In genomic region chr9:128626181-128626580, GRCh38 we compare ENCODE assay signal across 34 cellular contexts. TPM values are rescaled to one million over a fixed set of nuclear protein-coding genes. Genes with fewer than 3 reads are reported as not detected.
DNase-seq lines count a peak whose midpoint lies in the region; ATAC-seq, FAIRE-seq and TF ChIP-seq lines count a peak whose summit lies in the region.
"Had no signal": no experiment of that assay in that cellular context is flagged by ENCODE, and none has a peak within 500 bp of the region (broad histone marks: within the 10 kb centered on the region; RNA-seq: fewer than 3 reads in every experiment).

No MANE protein-coding gene starts in this region.

- TSS peak; percentile 89 for BruUV-seq in endothelial cell of umbilical vein (replicated peaks; lab: Mats Ljungman, UMichigan)

- H3K14ac ChIP-seq in mesenchymal stem cell (ENCODE audit: low read length in 2 of 2), result no peak overlapping the region

- TF ChIP-seq POLR2A in endothelial cell of umbilical vein (IDR thresholded peaks at IDR 0.05; ENCODE audit: low read depth, low read length) (no peak), spleen (IDR thresholded peaks at IDR 0.05) (no peak)

- H2BK120ac ChIP-seq in mesenchymal stem cell (ENCODE audit: low read depth, low read length), result no peak overlapping the region

- H3K27ac Mint-ChIP-seq in T-helper 2 cell treated with Interferon-gamma antibody and Interleukin-4, amounts not matched to agents 5 μg/mL and 100 μg/mL, for 36 hours, result peak overlapping the region; percentile 31
- peak overlapping the region; percentile 8 for H3K27ac Mint-ChIP-seq in activated B cell treated with CpG ODN at 0.5 μM for 24 hours
- H3K27ac Mint-ChIP-seq: natural killer cell; stimulated activated naive CD8-positive, alpha-beta T cell treated with anti-CD3 and anti-CD28 coated beads, Interleukin-15, Interleukin-2, amounts not matched to agents 100 ng/mL and 50 ng/mL, for 24 hours had no signal

- no peak for DNase-seq in T-helper 2 cell treated with Interferon-gamma antibody and Interleukin-4, amounts not matched to agents 5 μg/mL and 100 μg/mL, for 36 hours (ENCODE audit: low spot score)
- no peak for DNase-seq in T-helper 2 cell
- no peak for DNase-seq in activated B cell treated with CpG ODN at 0.5 μM for 24 hours
- DNase-seq in endothelial cell of umbilical vein (ENCODE audit: low read depth, low spot score), result no peak
- peak; percentile 47 for DNase-seq in spleen
- DNase-seq in mesenchymal stem cell, result no peak
- DNase-seq in activated gamma-delta T cell (lab: John Stamatoyannopoulos, UW), result no peak
- no peak for DNase-seq in SKM-1 treated with dmso at 0.1 percent for 144 hours (lab: John Stamatoyannopoulos, UW; ENCODE audit: unreplicated experiment)
- DNase-seq: activated CD4-positive, alpha-beta T cell treated with anti-CD3 and anti-CD28 coated beads, Interleukin-2, amount 50 U/mL, for 48 hours; activated CD4-positive, CD25-positive, alpha-beta regulatory T cell treated with anti-CD3 and anti-CD28 coated beads, Interleukin-2, amount 50 U/mL, for 72 hours; DMS79 treated with DMSO at 0.1 percent for 48 hours; effector memory CD4-positive, alpha-beta T cell; GDM1; HCEC 1CT; heart right ventricle; Karpas-422; kidney glomerular epithelial cell; natural killer cell; NCI-H1436 treated with DMSO at 0.1 percent for 48 hours; NCI-H2081 treated with DMSO at 0.1 percent for 48 hours; NCI-H345; retina; SJCRH30; T-helper 1 cell had no signal

- H3K4me1 ChIP-seq in endothelial cell of umbilical vein (ENCODE audit: control insufficient read depth, extremely low read depth, insufficient read depth, low read length) (no peaks in the 10 kb centered on the region), spleen (peaks cover 0 to 47% (median 27%) of the 10 kb centered on the region in 6 donors), mesenchymal stem cell (ENCODE audit: control insufficient read depth, insufficient read depth, low read depth, low read length) (no peaks in the 10 kb centered on the region)
- H3K4me1 ChIP-seq: SJCRH30 had no signal

- no peaks in the 10 kb centered on the region for H3K27me3 Mint-ChIP-seq in T-helper 2 cell treated with Interferon-gamma antibody and Interleukin-4, amounts not matched to agents 5 μg/mL and 100 μg/mL, for 36 hours (ENCODE audit: low read depth)
- H3K27me3 Mint-ChIP-seq in activated B cell treated with CpG ODN at 0.5 μM for 24 hours, result no peaks in the 10 kb centered on the region
- H3K27me3 Mint-ChIP-seq: stimulated activated naive CD8-positive, alpha-beta T cell treated with anti-CD3 and anti-CD28 coated beads, Interleukin-15, Interleukin-2, amounts not matched to agents 100 ng/mL and 50 ng/mL, for 24 hours had no signal

- no peak overlapping the region for H4K8ac ChIP-seq in mesenchymal stem cell (ENCODE audit: low read length)

- intact Hi-C loops in activated B cell treated with CpG ODN at 0.5 μM for 24 hours (cut with micrococcal nuclease), result no loop called here
- intact Hi-C loops in endothelial cell of umbilical vein (cut with micrococcal nuclease), result no loop called here
- intact Hi-C loops in spleen (cut with DNase I; ENCODE audit: low total_unique reads), result no loop called here

- no peaks in the 10 kb centered on the region for H3K9me1 ChIP-seq in endothelial cell of umbilical vein (replicated peaks; ENCODE audit: control insufficient read depth, extremely low read depth, insufficient read depth, low read length)

- dilution Hi-C loops in endothelial cell of umbilical vein (cut with MboI; ENCODE audit: extremely low pct_ligation_motif_present, low sequenced_read_pairs), result no loop called here

- no peak overlapping the region for H2AFZ ChIP-seq in endothelial cell of umbilical vein (ENCODE audit: low read depth, low read length)
- H2AFZ ChIP-seq in mesenchymal stem cell (ENCODE audit: low read depth, low read length), result no peak overlapping the region

- H3K27me3 ChIP-seq in endothelial cell of umbilical vein (ENCODE audit: control insufficient read depth in 2 of 2, insufficient read depth in 2 of 2, low read length in 2 of 2) (no peaks in the 10 kb centered on the region), spleen (replicated peaks in 1 of 7) (no peaks in the 10 kb centered on the region), mesenchymal stem cell (ENCODE audit: control insufficient read depth in 1 of 2, insufficient read depth in 1 of 2, low read length in 2 of 2) (no peaks in the 10 kb centered on the region)
- H3K27me3 ChIP-seq: heart right ventricle, SJCRH30, vagina had no signal

- TF ChIP-seq CTCF in activated B cell treated with CpG ODN at 0.5 μM for 24 hours (IDR thresholded peaks at IDR 0.05) (no peak), endothelial cell of umbilical vein (IDR thresholded peaks at IDR 0.05; ENCODE audit: extremely low read depth in 1 of 2, insufficient read depth in 1 of 2, low read depth in 1 of 2, low read length in 2 of 2) (no peak), spleen (IDR thresholded peaks at IDR 0.05 in 8 of 11, conservative IDR thresholded peaks at IDR 0.05 in 3 of 11) (no peak)

- 81 to 88% (median 84%) methylated on average over 16 of the region's 16 CpGs for WGBS in spleen, 5 donors
- 90% methylated on average over 16 of the region's 16 CpGs for WGBS in mesenchymal stem cell

- H3K79me2 ChIP-seq in endothelial cell of umbilical vein (ENCODE audit: control insufficient read depth, insufficient read depth, low read length), result no peaks in the 10 kb centered on the region

- no peaks in the 10 kb centered on the region for H3K4me1 Mint-ChIP-seq in T-helper 2 cell treated with Interferon-gamma antibody and Interleukin-4, amounts not matched to agents 5 μg/mL and 100 μg/mL, for 36 hours (ENCODE audit: low read depth)
- H3K4me1 Mint-ChIP-seq in activated B cell treated with CpG ODN at 0.5 μM for 24 hours, result no peaks in the 10 kb centered on the region
- H3K4me1 Mint-ChIP-seq: CD14-positive monocyte, natural killer cell had no signal

- CTCF ChIA-PET in activated B cell treated with CpG ODN at 0.5 μM for 24 hours (lab: Charles Lee), result no interaction called here
- CTCF ChIA-PET in endothelial cell of umbilical vein (lab: Charles Lee), result interaction anchor here (1.7 kb wide), 2 partner anchors 9 to 187 kb away, joined by 5 to 10 read pairs; no protein-coding TSS in a partner anchor

- H2BK5ac ChIP-seq in mesenchymal stem cell (ENCODE audit: low read depth, low read length, poor library complexity, severe bottlenecking), result no peak overlapping the region

- H3K27ac ChIP-seq in endothelial cell of umbilical vein (ENCODE audit: insufficient read depth, low read depth, low read length), result no peak overlapping the region
- H3K27ac ChIP-seq in spleen, result peak overlapping the region in 6 of 8 donors; percentile 11 to 67 (median 52)
- H3K27ac ChIP-seq in mesenchymal stem cell (ENCODE audit: low read length, poor library complexity, severe bottlenecking), result no peak overlapping the region
- H3K27ac ChIP-seq: coronary artery, HL-60, SJCRH30, vagina had no signal

- H4K20me1 ChIP-seq in endothelial cell of umbilical vein (replicated peaks; ENCODE audit: control insufficient read depth, extremely low read depth, insufficient read depth, low read length), result no peaks in the 10 kb centered on the region

- H3K79me1 ChIP-seq in mesenchymal stem cell (replicated peaks; ENCODE audit: low read length, poor library complexity, severe bottlenecking), result peaks cover 32% of the 10 kb centered on the region

- no peak overlapping the region for H3K9ac ChIP-seq in endothelial cell of umbilical vein (replicated peaks; ENCODE audit: extremely low read depth, insufficient read depth, low read length)
- no peak overlapping the region for H3K9ac ChIP-seq in mesenchymal stem cell (ENCODE audit: low read length)

- peaks cover 60% of the 10 kb centered on the region for H3K36me3 Mint-ChIP-seq in T-helper 2 cell treated with Interferon-gamma antibody and Interleukin-4, amounts not matched to agents 5 μg/mL and 100 μg/mL, for 36 hours (ENCODE audit: low read depth)
- H3K36me3 Mint-ChIP-seq in activated B cell treated with CpG ODN at 0.5 μM for 24 hours (ENCODE audit: low read depth), result peaks cover 79% of the 10 kb centered on the region

- H3K23ac ChIP-seq in mesenchymal stem cell (ENCODE audit: low read length in 2 of 2), result no peak overlapping the region

- no peak overlapping the region for H4K91ac ChIP-seq in mesenchymal stem cell (ENCODE audit: low read length)

- no peak overlapping the region for H2BK15ac ChIP-seq in mesenchymal stem cell (ENCODE audit: low read depth, poor library complexity, severe bottlenecking)

- H3K4me3 ChIP-seq in endothelial cell of umbilical vein (replicated peaks in 1 of 3; ENCODE audit: insufficient read depth in 1 of 3, low read depth in 1 of 3, low read length in 3 of 3) (no peak overlapping the region), spleen (no peak overlapping the region), mesenchymal stem cell (ENCODE audit: insufficient read depth in 1 of 2, low read depth in 1 of 2, low read length in 2 of 2) (no peak overlapping the region)
- H3K4me3 ChIP-seq: coronary artery, heart right ventricle, lung, mucosa of descending colon, SJCRH30, vagina had no signal

- no peak overlapping the region for H2AK5ac ChIP-seq in mesenchymal stem cell (ENCODE audit: low read length, severe bottlenecking)

- no peak overlapping the region for H2BK12ac ChIP-seq in mesenchymal stem cell (ENCODE audit: low read length in 2 of 2)

- H3K4me2 ChIP-seq in endothelial cell of umbilical vein (ENCODE audit: insufficient read depth, low read length) (no peak overlapping the region), mesenchymal stem cell (ENCODE audit: low read length, poor library complexity, severe bottlenecking) (no peak overlapping the region)

- no peak for ATAC-seq in activated B cell treated with CpG ODN at 0.5 μM for 24 hours (ENCODE audit: low read depth)
- ATAC-seq: activated naive CD4-positive, alpha-beta T cell treated with anti-CD3 and anti-CD28 coated beads, Interleukin-2, amount 50 U/mL, for 72 hours; heart right ventricle; natural killer cell had no signal

- H3K18ac ChIP-seq in mesenchymal stem cell (ENCODE audit: low read depth in 1 of 2, low read length in 2 of 2), result no peak overlapping the region

- no peak overlapping the region for H3K4me3 Mint-ChIP-seq in T-helper 2 cell treated with Interferon-gamma antibody and Interleukin-4, amounts not matched to agents 5 μg/mL and 100 μg/mL, for 36 hours
- no peak overlapping the region for H3K4me3 Mint-ChIP-seq in activated B cell treated with CpG ODN at 0.5 μM for 24 hours
- H3K4me3 Mint-ChIP-seq: CD14-positive monocyte; natural killer cell; stimulated activated naive CD8-positive, alpha-beta T cell treated with anti-CD3 and anti-CD28 coated beads, Interleukin-15, Interleukin-2, amounts not matched to agents 100 ng/mL and 50 ng/mL, for 24 hours had no signal

- FAIRE-seq in endothelial cell of umbilical vein (lab: Jason Lieb, UNC), result no peak
- FAIRE-seq: A204.1, small intestine had no signal

- POLR2A ChIA-PET in activated B cell treated with CpG ODN at 0.5 μM for 24 hours (lab: Charles Lee) (interaction anchor here (0.6 to 1.0 kb wide), 3 partner anchors 12 to 35 kb away, joined by 3 read pairs; no protein-coding TSS in a partner anchor), endothelial cell of umbilical vein (lab: Charles Lee) (interaction anchor here (0.9 kb wide), 1 partner anchor 75 kb away, joined by 3 read pairs; no protein-coding TSS in a partner anchor)

- peaks cover 38 to 69% of the 10 kb centered on the region in 2 experiments for H3K36me3 ChIP-seq in endothelial cell of umbilical vein (ENCODE audit: control insufficient read depth in 2 of 2, extremely low read depth in 1 of 2, insufficient read depth in 2 of 2, low read length in 2 of 2)
- H3K36me3 ChIP-seq in spleen, result peaks cover 12 to 100% (median 99%) of the 10 kb centered on the region in 6 donors
- H3K36me3 ChIP-seq in mesenchymal stem cell (ENCODE audit: control insufficient read depth in 1 of 2, insufficient read depth in 2 of 2, low read depth in 1 of 2, low read length in 2 of 2), result peaks cover 87 to 91% of the 10 kb centered on the region in 2 experiments

- no peaks in the 10 kb centered on the region for H3K9me3 ChIP-seq in endothelial cell of umbilical vein (replicated peaks; ENCODE audit: control insufficient read depth, insufficient read depth, low read length)
- H3K9me3 ChIP-seq in spleen, result no peaks in the 10 kb centered on the region
- H3K9me3 ChIP-seq in mesenchymal stem cell (ENCODE audit: control insufficient read depth, low read length), result no peaks in the 10 kb centered on the region
- H3K9me3 ChIP-seq: heart right ventricle, mucosa of descending colon, SJCRH30, vagina had no signal

- H3K9me3 Mint-ChIP-seq in T-helper 2 cell treated with Interferon-gamma antibody and Interleukin-4, amounts not matched to agents 5 μg/mL and 100 μg/mL, for 36 hours, result no peaks in the 10 kb centered on the region
- H3K9me3 Mint-ChIP-seq in activated B cell treated with CpG ODN at 0.5 μM for 24 hours, result no peaks in the 10 kb centered on the region
- H3K9me3 Mint-ChIP-seq: activated naive CD4-positive, alpha-beta T cell treated with anti-CD3 and anti-CD28 coated beads, Interleukin-2, amount 50 U/mL, for 72 hours; CD14-positive monocyte; natural killer cell; stimulated activated naive CD8-positive, alpha-beta T cell treated with anti-CD3 and anti-CD28 coated beads, Interleukin-15, Interleukin-2, amounts not matched to agents 100 ng/mL and 50 ng/mL, for 24 hours had no signal

- no peak overlapping the region for H3K4ac ChIP-seq in mesenchymal stem cell (ENCODE audit: low read depth in 1 of 2, low read length in 2 of 2)

RNA-seq across cellular contexts. Expression of gene DYNC2I2, which starts 30.5 kb away (rescaled TPM):
- 58.0 and 60.2 TPM in 2 replicates for total RNA-seq in activated B cell treated with CpG ODN at 0.5 μM for 24 hours
- 68.5 and 73.6 TPM in 2 replicates for total RNA-seq in endothelial cell of umbilical vein
- 82.6 and 88.5 TPM in 2 replicates for polyA plus RNA-seq in endothelial cell of umbilical vein
- polyA plus RNA-seq in endothelial cell of umbilical vein (2011; cell fraction: cytosol; rRNA removed), result 56.2 and 80.5 TPM in 2 replicates
- 74.6 and 80.8 TPM in 2 replicates for polyA plus RNA-seq in endothelial cell of umbilical vein (2011; cell fraction: nucleus; rRNA removed)
- polyA plus RNA-seq in endothelial cell of umbilical vein (2012), result 39.7 and 41.2 TPM in 2 replicates
- 32.9 and 45.3 TPM in 2 replicates for polyA minus RNA-seq in endothelial cell of umbilical vein
- 181 TPM for polyA minus RNA-seq in endothelial cell of umbilical vein (2011; cell fraction: cytosol; rRNA and poly(A)+ RNA removed)
- 21.7 and 31.4 TPM in 2 replicates for polyA minus RNA-seq in endothelial cell of umbilical vein (2011; cell fraction: nucleus; rRNA and poly(A)+ RNA removed)
- 10 to 100 TPM; 19.0 to 38.0 (median 25.8) TPM for total RNA-seq in spleen
- 10 to 100 TPM; 40.6 to 61.6 (median 53.8) TPM for polyA plus RNA-seq in spleen
- polyA plus RNA-seq in mesenchymal stem cell (2013, experiment 1 of 2), result 16.5 TPM
- polyA plus RNA-seq in mesenchymal stem cell (2013, experiment 2 of 2), result 16.2 TPM

Comparison
In these comparisons a context has a peak if more than half of its experiments do, and no peak if none do; other contexts are left out.
1. H3K27ac ChIP-seq: peak in spleen (6 of 8); none in endothelial cell of umbilical vein (single experiment) and mesenchymal stem cell (single experiment).